ENCODE assay signal across 1 cellular context in the genomic region with DNA sequence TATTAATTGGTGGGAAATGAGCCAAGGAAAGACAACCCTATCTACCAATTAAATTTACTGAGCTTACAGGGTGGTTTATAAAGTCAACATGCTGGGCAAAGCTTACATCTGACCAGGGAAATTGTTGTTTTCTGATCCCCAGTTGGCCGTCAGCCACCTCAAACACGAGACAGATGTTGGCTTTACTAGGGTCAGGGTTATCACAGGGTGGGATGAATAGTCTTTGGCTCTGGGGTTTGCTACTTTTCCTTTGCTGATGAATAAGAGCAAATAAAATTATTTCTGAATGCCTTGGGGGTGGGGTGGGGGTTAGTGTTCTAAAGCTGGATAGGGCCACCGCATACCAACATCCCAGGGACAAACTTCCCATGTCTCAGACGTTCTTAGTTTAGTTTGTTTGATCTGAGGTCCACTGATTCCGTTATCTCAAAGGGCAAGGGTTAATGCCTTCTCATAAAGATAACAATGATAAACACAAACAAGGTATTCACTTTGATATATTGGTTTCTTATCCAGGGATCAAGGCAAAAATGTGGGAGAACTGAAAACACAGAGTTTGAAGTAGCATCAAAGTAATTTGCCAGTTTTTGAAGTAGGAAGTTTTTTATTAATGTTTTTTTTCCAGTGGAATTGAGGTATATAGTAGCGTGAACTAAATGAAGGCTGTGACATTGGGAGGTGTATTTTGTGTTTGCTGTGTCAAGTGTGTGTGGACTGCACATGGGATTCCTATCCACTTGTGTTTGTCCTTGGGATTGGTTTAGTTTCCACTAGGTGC.
TF ChIP-seq lines count a peak whose summit lies in the region.

No MANE protein-coding gene starts in this region.

TF ChIP-seq in PFSK-1, 5 proteins besides CTCF, POLR2A, EP300 and RAD21 (continued from another document):
- TF ChIP-seq, protein P1, sequence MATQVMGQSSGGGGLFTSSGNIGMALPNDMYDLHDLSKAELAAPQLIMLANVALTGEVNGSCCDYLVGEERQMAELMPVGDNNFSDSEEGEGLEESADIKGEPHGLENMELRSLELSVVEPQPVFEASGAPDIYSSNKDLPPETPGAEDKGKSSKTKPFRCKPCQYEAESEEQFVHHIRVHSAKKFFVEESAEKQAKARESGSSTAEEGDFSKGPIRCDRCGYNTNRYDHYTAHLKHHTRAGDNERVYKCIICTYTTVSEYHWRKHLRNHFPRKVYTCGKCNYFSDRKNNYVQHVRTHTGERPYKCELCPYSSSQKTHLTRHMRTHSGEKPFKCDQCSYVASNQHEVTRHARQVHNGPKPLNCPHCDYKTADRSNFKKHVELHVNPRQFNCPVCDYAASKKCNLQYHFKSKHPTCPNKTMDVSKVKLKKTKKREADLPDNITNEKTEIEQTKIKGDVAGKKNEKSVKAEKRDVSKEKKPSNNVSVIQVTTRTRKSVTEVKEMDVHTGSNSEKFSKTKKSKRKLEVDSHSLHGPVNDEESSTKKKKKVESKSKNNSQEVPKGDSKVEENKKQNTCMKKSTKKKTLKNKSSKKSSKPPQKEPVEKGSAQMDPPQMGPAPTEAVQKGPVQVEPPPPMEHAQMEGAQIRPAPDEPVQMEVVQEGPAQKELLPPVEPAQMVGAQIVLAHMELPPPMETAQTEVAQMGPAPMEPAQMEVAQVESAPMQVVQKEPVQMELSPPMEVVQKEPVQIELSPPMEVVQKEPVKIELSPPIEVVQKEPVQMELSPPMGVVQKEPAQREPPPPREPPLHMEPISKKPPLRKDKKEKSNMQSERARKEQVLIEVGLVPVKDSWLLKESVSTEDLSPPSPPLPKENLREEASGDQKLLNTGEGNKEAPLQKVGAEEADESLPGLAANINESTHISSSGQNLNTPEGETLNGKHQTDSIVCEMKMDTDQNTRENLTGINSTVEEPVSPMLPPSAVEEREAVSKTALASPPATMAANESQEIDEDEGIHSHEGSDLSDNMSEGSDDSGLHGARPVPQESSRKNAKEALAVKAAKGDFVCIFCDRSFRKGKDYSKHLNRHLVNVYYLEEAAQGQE (IDR thresholded peaks at IDR 0.05; ENCODE audit: insufficient read depth in 1 of 2, low read depth in 2 of 2, low read length in 2 of 2): peak in 1 of 2 experiments; percentile 69; a peak in 1 of 4 replicates
- TF ChIP-seq TAF1 (IDR thresholded peaks at IDR 0.05; ENCODE audit: borderline replicate concordance, insufficient read depth, low read length): peak; percentile 19; the same call in 1 of the 2 replicates
